ENCODE assay signal across 7 cellular contexts in genomic region chr1:177132141-177132540, GRCh38. TPM values are rescaled to one million over a fixed set of nuclear protein-coding genes. Genes with fewer than 3 reads are reported as not detected.
"Had no signal": no experiment of that assay in that cellular context is flagged by ENCODE, and none has a peak within 500 bp of the region (broad histone marks: within the 10 kb centered on the region; RNA-seq: fewer than 3 reads in every experiment).

No MANE protein-coding gene starts in this region.

- H3K27ac Mint-ChIP-seq: IgD-negative memory B cell had no signal

- H3K4me3 Mint-ChIP-seq: IgD-negative memory B cell had no signal

- H3K27ac ChIP-seq: HL-60 had no signal

- H3K4me3 ChIP-seq: K562 had no signal

- ATAC-seq: HepG2, K562 had no signal

- DNase-seq: IMR-90, KBM-7, KG1 had no signal

- H3K36me3 Mint-ChIP-seq: IgD-negative memory B cell had no signal

- H3K4me1 Mint-ChIP-seq: IgD-negative memory B cell had no signal

RNA-seq across cellular contexts. Expression of gene ASTN1, which starts 32.4 kb away (rescaled TPM):
- polyA plus RNA-seq: HepG2, IgD-negative memory B cell had no signal

RNA-seq across cellular contexts. Expression of gene BRINP2, which starts 38.6 kb away (rescaled TPM):
- polyA plus RNA-seq: IgD-negative memory B cell, IMR-90, K562 had no signal
